In the genomic region with DNA sequence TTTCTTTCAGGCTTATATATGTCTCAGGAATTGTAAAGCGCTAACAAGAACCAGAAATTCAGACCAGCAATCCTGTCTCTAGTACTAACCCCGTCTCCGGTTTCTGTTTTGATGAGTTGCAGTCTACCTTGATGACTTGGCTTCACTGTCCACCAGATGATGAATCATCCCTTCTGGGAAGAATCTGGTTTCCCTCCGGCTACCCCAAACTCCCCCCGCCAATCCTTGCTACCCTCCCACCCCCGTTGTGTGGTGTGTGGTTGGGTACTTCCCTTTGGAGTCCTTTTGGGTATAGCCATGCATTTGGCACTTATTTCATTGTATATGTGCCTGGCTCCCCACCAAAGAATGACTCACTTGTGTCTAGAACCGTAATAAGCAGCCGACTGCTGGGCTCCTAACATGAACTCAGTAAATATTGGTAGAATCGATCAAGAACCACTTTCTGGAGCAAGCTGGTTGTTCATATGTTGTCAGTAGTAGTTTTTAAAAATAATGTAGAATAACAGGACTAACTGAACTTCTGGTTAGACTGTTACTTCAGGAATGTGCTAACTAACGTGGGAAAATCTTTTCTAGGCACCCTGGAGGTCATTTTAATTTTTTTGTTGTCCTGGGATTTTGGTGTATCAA, we compare ENCODE assay signal across 9 cellular contexts. TPM values are rescaled to one million over a fixed set of nuclear protein-coding genes. Genes with fewer than 3 reads are reported as not detected.
A peak's percentile ranks its signal among the peaks of the same experiment; 100 is the strongest.
DNase-seq lines count a peak whose midpoint lies in the region; ATAC-seq and TF ChIP-seq lines count a peak whose summit lies in the region.
"Had no signal": no experiment of that assay in that cellular context is flagged by ENCODE, and none has a peak within 500 bp of the region (broad histone marks: within the 10 kb centered on the region; RNA-seq: fewer than 3 reads in every experiment).

No MANE protein-coding gene starts in this region.

- CTCF ChIA-PET in activated CD8-positive, alpha-beta memory T cell treated with anti-CD3 and anti-CD28 coated beads, Interleukin-2, amount 10 ng/mL, durations not matched to agents 7 days and 5 days (lab: Charles Lee), result no interaction called here

- H3K4me3 Mint-ChIP-seq in stimulated activated naive CD8-positive, alpha-beta T cell treated with anti-CD3 and anti-CD28 coated beads, Interleukin-15, amount 100 ng/mL, for 72 hours, result no peak overlapping the region
- H3K4me3 Mint-ChIP-seq in activated CD8-positive, alpha-beta memory T cell treated with anti-CD3 and anti-CD28 coated beads, Interleukin-2, amount 10 ng/mL, durations not matched to agents 7 days and 5 days, result no peak overlapping the region

- H3K27me3 Mint-ChIP-seq in stimulated activated naive CD8-positive, alpha-beta T cell treated with anti-CD3 and anti-CD28 coated beads, Interleukin-15, amount 100 ng/mL, for 72 hours, result peaks cover 31% of the 10 kb centered on the region
- peaks cover 15% of the 10 kb centered on the region for H3K27me3 Mint-ChIP-seq in activated CD8-positive, alpha-beta memory T cell treated with anti-CD3 and anti-CD28 coated beads, Interleukin-2, amount 10 ng/mL, durations not matched to agents 7 days and 5 days

- H3K4me1 Mint-ChIP-seq in stimulated activated naive CD8-positive, alpha-beta T cell treated with anti-CD3 and anti-CD28 coated beads, Interleukin-15, amount 100 ng/mL, for 72 hours, result no peaks in the 10 kb centered on the region
- peaks cover 5% of the 10 kb centered on the region for H3K4me1 Mint-ChIP-seq in activated CD8-positive, alpha-beta memory T cell treated with anti-CD3 and anti-CD28 coated beads, Interleukin-2, amount 10 ng/mL, durations not matched to agents 7 days and 5 days

- DNase-seq in activated CD8-positive, alpha-beta memory T cell treated with anti-CD3 and anti-CD28 coated beads for 24 hours, result peak; percentile 54
- no peak for DNase-seq in activated CD8-positive, alpha-beta memory T cell treated with anti-CD3 and anti-CD28 coated beads, Interleukin-2, amount 50 U/mL, for 48 hours
- DNase-seq in RKO (ENCODE audit: low spot score) (peak; percentile 42), fibroblast of mammary gland (ENCODE audit: low read depth) (peak; percentile 99), caudate nucleus (lab: John Stamatoyannopoulos, UW) (no peak), Ammon's horn (ENCODE audit: low spot score) (no peak)
- DNase-seq in stimulated activated naive CD8-positive, alpha-beta T cell treated with anti-CD3 and anti-CD28 coated beads, Interleukin-15, amount 100 ng/mL, for 72 hours, result peak in 1 of 2 donors; percentile 47
- no peak for DNase-seq in activated CD8-positive, alpha-beta memory T cell treated with anti-CD3 and anti-CD28 coated beads, Interleukin-2, amount 10 ng/mL, durations not matched to agents 7 days and 5 days

- H3K4me3 ChIP-seq in fibroblast of mammary gland (ENCODE audit: control insufficient read depth, low read depth, low read length), result no peak overlapping the region

- H3K27ac ChIP-seq in caudate nucleus (ENCODE audit: low read depth, low read length), result no peak overlapping the region
- H3K27ac ChIP-seq: VCaP had no signal

- H3K9me3 Mint-ChIP-seq in stimulated activated naive CD8-positive, alpha-beta T cell treated with anti-CD3 and anti-CD28 coated beads, Interleukin-15, amount 100 ng/mL, for 72 hours, result no peaks in the 10 kb centered on the region
- no peaks in the 10 kb centered on the region for H3K9me3 Mint-ChIP-seq in activated CD8-positive, alpha-beta memory T cell treated with anti-CD3 and anti-CD28 coated beads, Interleukin-2, amount 10 ng/mL, durations not matched to agents 7 days and 5 days (ENCODE audit: low read depth)

- no peak overlapping the region for H3K27ac Mint-ChIP-seq in stimulated activated naive CD8-positive, alpha-beta T cell treated with anti-CD3 and anti-CD28 coated beads, Interleukin-15, amount 100 ng/mL, for 72 hours
- H3K27ac Mint-ChIP-seq in activated CD8-positive, alpha-beta memory T cell treated with anti-CD3 and anti-CD28 coated beads, Interleukin-2, amount 10 ng/mL, durations not matched to agents 7 days and 5 days, result no peak overlapping the region

- peak; percentile 87 for ATAC-seq in stimulated activated naive CD8-positive, alpha-beta T cell treated with anti-CD3 and anti-CD28 coated beads, Interleukin-15, amount 100 ng/mL, for 72 hours
- no peak for ATAC-seq in activated CD8-positive, alpha-beta memory T cell treated with anti-CD3 and anti-CD28 coated beads, Interleukin-2, amount 10 ng/mL, durations not matched to agents 7 days and 5 days

- H3K36me3 Mint-ChIP-seq in activated CD8-positive, alpha-beta memory T cell treated with anti-CD3 and anti-CD28 coated beads, Interleukin-2, amount 10 ng/mL, durations not matched to agents 7 days and 5 days, result no peaks in the 10 kb centered on the region

- TF ChIP-seq CTCF in fibroblast of mammary gland (conservative IDR thresholded peaks at IDR 0.05; ENCODE audit: control insufficient read depth, insufficient read depth, low read depth, low read length), result no peak

RNA-seq across cellular contexts. Expression of a gene that starts 8.3 kb away (rescaled TPM):
- under 1 TPM; 0.26 to 0.42 TPM for total RNA-seq in activated CD8-positive, alpha-beta memory T cell treated with anti-CD3 and anti-CD28 coated beads, Interleukin-2, amount 10 ng/mL, durations not matched to agents 7 days and 5 days

Comparison
In these comparisons a context has a peak if more than half of its experiments do, and no peak if none do; other contexts are left out.
1. DNase-seq: peak in activated CD8-positive, alpha-beta memory T cell treated with anti-CD3 and anti-CD28 coated beads for 24 hours (single experiment), RKO (single experiment) and fibroblast of mammary gland (single experiment); none in activated CD8-positive, alpha-beta memory T cell treated with anti-CD3 and anti-CD28 coated beads, Interleukin-2, amount 50 U/mL, for 48 hours (single experiment), caudate nucleus (0 of 61), activated CD8-positive, alpha-beta memory T cell treated with anti-CD3 and anti-CD28 coated beads, Interleukin-2, amount 10 ng/mL, durations not matched to agents 7 days and 5 days (single experiment) and Ammon's horn (single experiment).